In genomic region chr20:45440424-45440823, GRCh38 we compare ENCODE assay signal across 35 cellular contexts. TPM values are rescaled to one million over a fixed set of nuclear protein-coding genes. Genes with fewer than 3 reads are reported as not detected.
"Had no signal": no experiment of that assay in that cellular context is flagged by ENCODE, and none has a peak within 500 bp of the region (broad histone marks: within the 10 kb centered on the region; RNA-seq: fewer than 3 reads in every experiment).

No MANE protein-coding gene starts in this region.

- H3K9me3 Mint-ChIP-seq: activated B cell treated with CpG ODN at 0.5 μM for 24 hours; activated CD4-positive, alpha-beta memory T cell treated with anti-CD3 and anti-CD28 coated beads for 36 hours; activated CD4-positive, alpha-beta T cell treated with anti-CD3 and anti-CD28 coated beads, Interleukin-2, amount 10 ng/mL, durations not matched to agents 24 days and 14 days; activated T-cell treated with anti-CD3 and anti-CD28 coated beads, Interleukin-2, amount 50 U/mL, for 24 hours; activated T-cell treated with anti-CD3 and anti-CD28 coated beads, Interleukin-2, amount 50 U/mL, for 72 hours; central memory CD8-positive, alpha-beta T cell; dendritic cell treated with granulocyte-macrophage colony-stimulating factor and Interleukin-4, amounts not matched to agents 40 ng/mL and 50 ng/mL, for 4 days; T-helper 2 cell treated with Interferon-gamma antibody and Interleukin-4, amounts not matched to agents 5 μg/mL and 100 μg/mL, for 36 hours had no signal

- H3K27ac Mint-ChIP-seq: activated B cell treated with CpG ODN at 0.5 μM for 24 hours; activated CD4-positive, alpha-beta memory T cell treated with anti-CD3 and anti-CD28 coated beads for 36 hours; activated CD4-positive, alpha-beta T cell treated with anti-CD3 and anti-CD28 coated beads, Interleukin-2, amount 10 ng/mL, durations not matched to agents 24 days and 14 days; activated CD8-positive, alpha-beta memory T cell treated with anti-CD3 and anti-CD28 coated beads, Interleukin-2, amount 10 ng/mL, durations not matched to agents 7 days and 5 days; activated CD8-positive, alpha-beta T cell treated with anti-CD3 and anti-CD28 coated beads, Interleukin-2, amount 10 ng/mL, durations not matched to agents 7 days and 5 days; activated naive CD8-positive, alpha-beta T cell; activated T-cell treated with anti-CD3 and anti-CD28 coated beads, Interleukin-2, amount 50 U/mL, for 24 hours; activated T-cell treated with anti-CD3 and anti-CD28 coated beads, Interleukin-2, amount 50 U/mL, for 72 hours; dendritic cell treated with granulocyte-macrophage colony-stimulating factor and Interleukin-4, amounts not matched to agents 40 ng/mL and 50 ng/mL, for 4 days; T-helper 17 cell; T-helper 2 cell treated with Interferon-gamma antibody and Interleukin-4, amounts not matched to agents 5 μg/mL and 100 μg/mL, for 36 hours had no signal

- H3K36me3 Mint-ChIP-seq: activated CD4-positive, alpha-beta memory T cell treated with anti-CD3 and anti-CD28 coated beads for 36 hours; activated CD8-positive, alpha-beta memory T cell treated with anti-CD3 and anti-CD28 coated beads, Interleukin-2, amount 10 ng/mL, durations not matched to agents 7 days and 5 days; activated naive CD8-positive, alpha-beta T cell had no signal

- FAIRE-seq: astrocyte, bronchial epithelial cell had no signal

- H3K4me1 ChIP-seq: foreskin keratinocyte had no signal

- H3K27me3 Mint-ChIP-seq: activated B cell treated with CpG ODN at 0.5 μM for 24 hours; activated naive CD8-positive, alpha-beta T cell; central memory CD8-positive, alpha-beta T cell had no signal

- H3K4me3 ChIP-seq: coronary artery, dorsolateral prefrontal cortex, esophagus muscularis mucosa, gastrocnemius medialis had no signal

- H3K9me3 ChIP-seq: esophagus muscularis mucosa, gastrocnemius medialis had no signal

- H3K4me3 Mint-ChIP-seq: activated B cell treated with CpG ODN at 0.5 μM for 24 hours; activated CD4-positive, alpha-beta memory T cell treated with anti-CD3 and anti-CD28 coated beads for 36 hours; activated CD4-positive, alpha-beta T cell treated with anti-CD3 and anti-CD28 coated beads, Interleukin-2, amount 10 ng/mL, durations not matched to agents 24 days and 14 days; activated CD8-positive, alpha-beta memory T cell treated with anti-CD3 and anti-CD28 coated beads, Interleukin-2, amount 10 ng/mL, durations not matched to agents 7 days and 5 days; activated CD8-positive, alpha-beta T cell treated with anti-CD3 and anti-CD28 coated beads, Interleukin-2, amount 10 ng/mL, durations not matched to agents 7 days and 5 days; activated naive CD8-positive, alpha-beta T cell; activated T-cell treated with anti-CD3 and anti-CD28 coated beads, Interleukin-2, amount 50 U/mL, for 24 hours; activated T-cell treated with anti-CD3 and anti-CD28 coated beads, Interleukin-2, amount 50 U/mL, for 72 hours; central memory CD8-positive, alpha-beta T cell; dendritic cell treated with granulocyte-macrophage colony-stimulating factor and Interleukin-4, amounts not matched to agents 40 ng/mL and 50 ng/mL, for 4 days; T-helper 17 cell; T-helper 2 cell treated with Interferon-gamma antibody and Interleukin-4, amounts not matched to agents 5 μg/mL and 100 μg/mL, for 36 hours had no signal

- DNase-seq: activated B cell treated with CpG ODN at 0.5 μM for 24 hours; activated CD4-positive, alpha-beta memory T cell treated with anti-CD3 and anti-CD28 coated beads for 36 hours; activated CD4-positive, alpha-beta T cell treated with anti-CD3 and anti-CD28 coated beads, Interleukin-2, amount 10 ng/mL, durations not matched to agents 24 days and 14 days; activated CD8-positive, alpha-beta memory T cell treated with anti-CD3 and anti-CD28 coated beads, Interleukin-2, amount 10 ng/mL, durations not matched to agents 7 days and 5 days; activated CD8-positive, alpha-beta memory T cell treated with anti-CD3 and anti-CD28 coated beads, Interleukin-2, amount 50 U/mL, for 48 hours; activated CD8-positive, alpha-beta T cell treated with anti-CD3 and anti-CD28 coated beads, Interleukin-2, amount 10 ng/mL, durations not matched to agents 7 days and 5 days; activated gamma-delta T cell; activated naive CD4-positive, alpha-beta T cell treated with anti-CD3 and anti-CD28 coated beads, Interleukin-2, amount 50 U/mL, for 16 hours; activated naive CD4-positive, alpha-beta T cell treated with Interleukin-2 at 50 U/mL for 16 hours; activated T-cell treated with anti-CD3 and anti-CD28 coated beads for 4 hours; activated T-cell treated with anti-CD3 and anti-CD28 coated beads, Interleukin-2, amount 50 U/mL, for 24 hours; activated T-cell treated with anti-CD3 and anti-CD28 coated beads, Interleukin-2, amount 50 U/mL, for 72 hours; amniotic stem cell; anterior cingulate cortex; brain microvascular endothelial cell; dorsolateral prefrontal cortex; effector memory CD4-positive, alpha-beta T cell; erythroblast; foreskin keratinocyte; gastrocnemius medialis; glutamatergic neuron; T-helper 1 cell; T-helper 17 cell; T1000; WERI-Rb-1 had no signal

- ATAC-seq: activated CD4-positive, CD25-positive, alpha-beta regulatory T cell treated with anti-CD3 and anti-CD28 coated beads, Interleukin-2, amount 50 U/mL, for 24 hours; activated CD8-positive, alpha-beta memory T cell treated with anti-CD3 and anti-CD28 coated beads, Interleukin-2, amount 10 ng/mL, durations not matched to agents 7 days and 5 days; activated CD8-positive, alpha-beta T cell treated with anti-CD3 and anti-CD28 coated beads, Interleukin-2, amount 10 ng/mL, durations not matched to agents 7 days and 5 days; activated T-cell treated with anti-CD3 and anti-CD28 coated beads, Interleukin-2, amount 50 U/mL, for 72 hours; foreskin keratinocyte; gastrocnemius medialis; T-helper 17 cell had no signal

- H3K36me3 ChIP-seq: brain microvascular endothelial cell, esophagus muscularis mucosa, gastrocnemius medialis, WERI-Rb-1 had no signal

- H3K27me3 ChIP-seq: brain microvascular endothelial cell, dorsolateral prefrontal cortex, esophagus muscularis mucosa had no signal

- H3K27ac ChIP-seq: brain microvascular endothelial cell, coronary artery, dorsolateral prefrontal cortex, esophagus muscularis mucosa, foreskin keratinocyte, gastrocnemius medialis, WERI-Rb-1 had no signal

RNA-seq across cellular contexts. Expression of gene WFDC2, which starts 29.1 kb away (rescaled TPM):
- total RNA-seq: activated CD4-positive, alpha-beta T cell treated with anti-CD3 and anti-CD28 coated beads, Interleukin-2, amount 10 ng/mL, durations not matched to agents 24 days and 14 days; activated CD8-positive, alpha-beta memory T cell treated with anti-CD3 and anti-CD28 coated beads for 36 hours; activated CD8-positive, alpha-beta memory T cell treated with anti-CD3 and anti-CD28 coated beads, Interleukin-2, amount 10 ng/mL, durations not matched to agents 7 days and 5 days; activated CD8-positive, alpha-beta T cell treated with anti-CD3 and anti-CD28 coated beads, Interleukin-2, amount 10 ng/mL, durations not matched to agents 7 days and 5 days; bronchial epithelial cell; gastrocnemius medialis had no signal
